In the genomic region with DNA sequence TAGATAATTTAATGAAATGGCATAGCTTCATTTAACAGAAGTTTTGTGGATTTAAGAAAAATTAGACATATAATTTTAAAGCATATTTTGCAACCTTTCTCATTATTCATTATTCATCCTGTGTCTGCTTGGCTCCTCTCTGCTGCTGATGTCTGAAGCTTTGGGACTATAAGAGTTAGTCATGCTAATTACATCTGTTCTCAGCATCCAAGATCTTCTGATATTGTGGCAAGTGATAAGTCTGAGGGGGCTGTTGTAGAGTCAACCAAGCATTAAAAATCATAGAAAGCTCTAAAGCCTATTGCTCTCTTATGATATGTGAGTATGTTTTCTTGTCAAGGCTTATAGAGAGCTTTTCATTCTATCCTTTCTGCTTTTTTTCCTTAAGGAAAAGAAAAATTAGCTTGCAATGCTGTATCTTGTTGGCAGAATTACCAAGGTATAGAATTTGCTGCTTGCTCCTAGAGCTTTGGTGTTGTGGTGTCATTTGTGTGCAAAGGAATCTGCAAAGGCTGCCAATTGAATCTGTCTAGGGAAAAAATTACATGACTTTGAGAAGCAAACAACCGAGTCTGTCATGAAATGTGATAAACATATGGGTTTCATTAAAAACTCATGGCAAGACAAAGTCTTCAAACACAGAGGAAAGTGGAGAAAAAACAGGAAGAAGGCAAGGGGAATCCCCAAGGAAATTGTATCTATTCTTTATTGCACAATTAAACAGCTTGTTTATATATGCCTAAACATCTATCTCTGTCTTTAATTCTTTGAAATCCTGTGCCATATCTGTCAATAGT, we compare ENCODE assay signal across 14 cellular contexts.
A peak's percentile ranks its signal among the peaks of the same experiment; 100 is the strongest.
DNase-seq lines count a peak whose midpoint lies in the region; ATAC-seq and TF ChIP-seq lines count a peak whose summit lies in the region.
"Had no signal": no experiment of that assay in that cellular context is flagged by ENCODE, and none has a peak within 500 bp of the region (broad histone marks: within the 10 kb centered on the region; RNA-seq: fewer than 3 reads in every experiment).

No MANE protein-coding gene starts in this region.

- no peaks in the 10 kb centered on the region for H3K36me3 ChIP-seq in ACC112 (ENCODE audit: insufficient read depth, low read length)
- H3K36me3 ChIP-seq: ascending aorta, BE2C, sigmoid colon, upper lobe of left lung had no signal

- H3K27me3 Mint-ChIP-seq in T-helper 2 cell treated with Interferon-gamma antibody and Interleukin-4, amounts not matched to agents 5 μg/mL and 100 μg/mL, for 36 hours (ENCODE audit: low read depth), result peaks cover 20% of the 10 kb centered on the region

- no peak for TF ChIP-seq POLR2A in lower leg skin (IDR thresholded peaks at IDR 0.05)

- WGBS in lower leg skin, 2 donors, result 5% methylated on average over 1 of the region's 1 CpG

- in situ Hi-C loops in astrocyte of the spinal cord (cut with HindIII; ENCODE audit: low sequenced_read_pairs), result no loop called here

- H3K9me3 Mint-ChIP-seq in T-helper 2 cell treated with Interferon-gamma antibody and Interleukin-4, amounts not matched to agents 5 μg/mL and 100 μg/mL, for 36 hours, result no peaks in the 10 kb centered on the region
- H3K9me3 Mint-ChIP-seq: WTC11 had no signal

- H3K4me1 ChIP-seq in ACC112 (ENCODE audit: control insufficient read depth, insufficient read depth, low read length, unreplicated experiment), result peaks cover 24% of the 10 kb centered on the region
- H3K4me1 ChIP-seq: ascending aorta, BE2C, sigmoid colon had no signal

- peaks cover 5% of the 10 kb centered on the region for H3K4me1 Mint-ChIP-seq in T-helper 2 cell treated with Interferon-gamma antibody and Interleukin-4, amounts not matched to agents 5 μg/mL and 100 μg/mL, for 36 hours (ENCODE audit: low read depth)
- H3K4me1 Mint-ChIP-seq: WTC11 had no signal

- H3K4me3 Mint-ChIP-seq in T-helper 2 cell treated with Interferon-gamma antibody and Interleukin-4, amounts not matched to agents 5 μg/mL and 100 μg/mL, for 36 hours, result no peak overlapping the region
- H3K4me3 Mint-ChIP-seq: WTC11 had no signal

- H3K4me3 ChIP-seq in ACC112 (ENCODE audit: low read depth, low read length) (no peak overlapping the region), astrocyte of the spinal cord (ENCODE audit: low read depth, low read length) (no peak overlapping the region), lower leg skin (ENCODE audit: low read depth, poor library complexity, severe bottlenecking) (no peak overlapping the region)
- H3K4me3 ChIP-seq: ascending aorta, sigmoid colon, upper lobe of left lung had no signal

- peak overlapping the region; percentile 42 for H3K27ac ChIP-seq in ACC112 (ENCODE audit: low read depth, low read length)
- H3K27ac ChIP-seq: ascending aorta, sigmoid colon, upper lobe of left lung had no signal

- DNase-seq in HCEC 1CT (peak; percentile 63), astrocyte of the spinal cord (ENCODE audit: low read depth, low spot score) (peak; percentile 52), left colon (no peak), lower leg skin (ENCODE audit: low spot score in 2 of 2) (no peak), GDM1 (lab: John Stamatoyannopoulos, UW) (no peak)
- DNase-seq in stimulated activated CD8-positive, alpha-beta memory T cell treated with anti-CD3 and anti-CD28 coated beads, Interleukin-4, amount 100 ng/mL, for 48 hours, result no peak
- no peak for DNase-seq in T-helper 2 cell treated with Interferon-gamma antibody and Interleukin-4, amounts not matched to agents 5 μg/mL and 100 μg/mL, for 36 hours (ENCODE audit: low spot score)
- DNase-seq: activated T-cell treated with anti-CD3 and anti-CD28 coated beads, Interleukin-2, amount 50 U/mL, for 1 hour; BE2C; sigmoid colon; upper lobe of left lung had no signal

- ATAC-seq in left colon, result peak; percentile 57
- ATAC-seq: WTC11 had no signal

- H3K36me3 Mint-ChIP-seq in T-helper 2 cell treated with Interferon-gamma antibody and Interleukin-4, amounts not matched to agents 5 μg/mL and 100 μg/mL, for 36 hours (ENCODE audit: low read depth), result no peaks in the 10 kb centered on the region
- H3K36me3 Mint-ChIP-seq: WTC11 had no signal

- no peaks in the 10 kb centered on the region for H3K79me2 ChIP-seq in ACC112 (ENCODE audit: control insufficient read depth, insufficient read depth, low read length, unreplicated experiment)

- no peak for TF ChIP-seq CTCF in astrocyte of the spinal cord (IDR thresholded peaks at IDR 0.05; ENCODE audit: low read depth, low read length)
- no peak for TF ChIP-seq CTCF in lower leg skin (IDR thresholded peaks at IDR 0.05)

- H3K27me3 ChIP-seq in ACC112 (ENCODE audit: insufficient read depth, low read length), result no peaks in the 10 kb centered on the region
- H3K27me3 ChIP-seq: ascending aorta, BE2C, sigmoid colon, upper lobe of left lung had no signal

- intact Hi-C loops in left colon (cut with DNase I, micrococcal nuclease) (loop anchor here in 1 of 2 donors (5.0 kb wide), 1 partner anchor 1106 kb away; no protein-coding TSS in a partner anchor), lower leg skin (cut with DNase I; ENCODE audit: low total_unique reads) (loop anchor here (10.0 kb wide), 1 partner anchor 1144 kb away; no protein-coding TSS in a partner anchor)

- no peak overlapping the region for H3K27ac Mint-ChIP-seq in T-helper 2 cell treated with Interferon-gamma antibody and Interleukin-4, amounts not matched to agents 5 μg/mL and 100 μg/mL, for 36 hours
- H3K27ac Mint-ChIP-seq: WTC11 had no signal

- no peak overlapping the region for H2AFZ ChIP-seq in ACC112 (ENCODE audit: low read length, unreplicated experiment)

Comparison
In these comparisons a context has a peak if more than half of its experiments do, and no peak if none do; other contexts are left out.
1. DNase-seq: peak in HCEC 1CT (single experiment) and astrocyte of the spinal cord (single experiment); none in left colon (0 of 2), stimulated activated CD8-positive, alpha-beta memory T cell treated with anti-CD3 and anti-CD28 coated beads, Interleukin-4, amount 100 ng/mL, for 48 hours (single experiment), T-helper 2 cell treated with Interferon-gamma antibody and Interleukin-4, amounts not matched to agents 5 μg/mL and 100 μg/mL, for 36 hours (single experiment), lower leg skin (0 of 2) and GDM1 (single experiment).